In the genomic region with DNA sequence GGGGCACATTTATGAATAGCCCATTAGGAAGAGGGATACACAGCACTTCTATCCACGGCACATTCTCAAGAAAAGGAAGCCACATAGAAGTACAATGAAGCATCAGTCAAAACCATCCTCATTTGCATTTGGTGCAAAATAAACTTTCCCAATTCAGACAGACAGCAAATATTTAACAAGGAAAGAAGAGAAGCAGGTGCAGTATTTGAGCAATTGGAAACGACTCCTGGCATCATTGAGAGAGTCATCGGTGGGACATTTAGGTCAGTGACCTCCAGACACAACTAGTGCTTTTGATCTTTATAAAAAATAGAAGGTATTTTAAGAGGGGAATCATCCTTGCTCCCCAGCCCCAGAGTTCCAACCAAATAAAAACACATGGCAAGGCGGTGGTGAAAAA, we compare ENCODE assay signal across 20 cellular contexts.
"Had no signal": no experiment of that assay in that cellular context is flagged by ENCODE, and none has a peak within 500 bp of the region (broad histone marks: within the 10 kb centered on the region; RNA-seq: fewer than 3 reads in every experiment).

No MANE protein-coding gene starts in this region.

- H3K27me3 ChIP-seq: ascending aorta, breast epithelium, left lung had no signal

- H3K27ac ChIP-seq: ascending aorta, breast epithelium, left lung, WERI-Rb-1 had no signal

- DNase-seq: activated CD4-positive, alpha-beta T cell treated with anti-CD3 and anti-CD28 coated beads for 1 hour; activated CD8-positive, alpha-beta memory T cell treated with anti-CD3 and anti-CD28 coated beads for 24 hours; activated CD8-positive, alpha-beta memory T cell treated with anti-CD3 and anti-CD28 coated beads, Interleukin-2, amount 50 U/mL, for 48 hours; activated effector memory CD4-positive, alpha-beta T cell treated with anti-CD3 and anti-CD28 coated beads, Interleukin-2, amount 50 U/mL, for 16 hours; activated T-cell treated with anti-CD3 and anti-CD28 coated beads, Interleukin-2, amount 50 U/mL, for 48 hours; cerebellar nuclear complex; cortex of kidney; effector CD4-positive, alpha-beta T cell; head of caudate nucleus; left lung; mammary epithelial cell; midbrain; nephron progenitor cell; stimulated activated CD4-positive, alpha-beta T cell treated with anti-CD3 and anti-CD28 coated beads, Interleukin-12 subunit alpha, Interleukin-12 subunit beta, amount 100 ng/mL, for 4 hours; stimulated activated CD4-positive, alpha-beta T cell treated with anti-CD3 and anti-CD28 coated beads, Interleukin-1b, Interleukin-23, amount 100 ng/mL, for 48 hours; stimulated activated CD8-positive, alpha-beta memory T cell treated with anti-CD3 and anti-CD28 coated beads, Interleukin-4, amount 100 ng/mL, for 48 hours; stimulated activated naive CD4-positive, alpha-beta T cell; WERI-Rb-1 had no signal

- H3K4me3 ChIP-seq: ascending aorta, breast epithelium, left lung had no signal

- ATAC-seq: left lung had no signal

- H3K36me3 ChIP-seq: ascending aorta, breast epithelium, left lung, WERI-Rb-1 had no signal
